10 cellular contexts compared by ENCODE assay signal in genomic region chr2:74576830-74577229, GRCh38. TPM values are rescaled to one million over a fixed set of nuclear protein-coding genes. Genes with fewer than 3 reads are reported as not detected.
DNase-seq lines count a peak whose midpoint lies in the region; ATAC-seq and TF ChIP-seq lines count a peak whose summit lies in the region.
"Had no signal": no experiment of that assay in that cellular context is flagged by ENCODE, and none has a peak within 500 bp of the region (broad histone marks: within the 10 kb centered on the region; RNA-seq: fewer than 3 reads in every experiment).

No MANE protein-coding gene starts in this region.

- CTCF ChIA-PET in WTC11 (lab: Charles Lee) = interaction anchor here (0.7 to 3.9 kb wide), 2 partner anchors 9 to 115 kb away, joined by 3 to 14 read pairs; no protein-coding TSS in a partner anchor

- H3K27ac ChIP-seq in BLaER1 (no peak overlapping the region), neutrophil (peak overlapping the region; percentile 83)

- H3K4me1 ChIP-seq in BLaER1 = peaks cover 32% of the 10 kb centered on the region
- H3K4me1 ChIP-seq in neutrophil (ENCODE audit: control insufficient read depth in 1 of 2, insufficient read depth in 1 of 2, low read depth in 1 of 2, low read length in 1 of 2) = peaks cover 61 to 63% of the 10 kb centered on the region in 2 experiments

- H3K9ac ChIP-seq in BLaER1 = no peak overlapping the region

- H3K36me3 Mint-ChIP-seq in dendritic cell treated with granulocyte-macrophage colony-stimulating factor and Interleukin-4, amounts not matched to agents 40 ng/mL and 50 ng/mL, for 4 days (ENCODE audit: low read depth) = no peaks in the 10 kb centered on the region
- no peaks in the 10 kb centered on the region for H3K36me3 Mint-ChIP-seq in WTC11

- no peak for TF ChIP-seq CTCF in NB4 (IDR thresholded peaks at IDR 0.05; ENCODE audit: low read depth, low read length)
- TF ChIP-seq CTCF in neutrophil (IDR thresholded peaks at IDR 0.05) = no peak
- no peak for TF ChIP-seq CTCF in WTC11 (IDR thresholded peaks at IDR 0.05)

- no peak for TF ChIP-seq POLR2A in NB4 (IDR thresholded peaks at IDR 0.05; ENCODE audit: extremely low read depth, insufficient read length)

- H3K4me3 Mint-ChIP-seq in dendritic cell treated with granulocyte-macrophage colony-stimulating factor and Interleukin-4, amounts not matched to agents 40 ng/mL and 50 ng/mL, for 4 days = peak overlapping the region; percentile 25
- H3K4me3 Mint-ChIP-seq in WTC11 = no peak overlapping the region
- H3K4me3 Mint-ChIP-seq: activated CD4-positive, alpha-beta T cell treated with anti-CD3 and anti-CD28 coated beads for 36 hours had no signal

- POLR2A ChIA-PET in WTC11 (lab: Charles Lee) = no interaction called here

- H4K20me1 ChIP-seq in BLaER1 = no peaks in the 10 kb centered on the region

- H3K9me3 ChIP-seq in BLaER1 = 0 out of 2 replicates have a peak, but pooled peaks cover 3% of the 10 kb centered on the region
- no peaks in the 10 kb centered on the region for H3K9me3 ChIP-seq in neutrophil

- peak overlapping the region; percentile 90 for H3K27ac Mint-ChIP-seq in dendritic cell treated with granulocyte-macrophage colony-stimulating factor and Interleukin-4, amounts not matched to agents 40 ng/mL and 50 ng/mL, for 4 days
- H3K27ac Mint-ChIP-seq in WTC11 = no peak overlapping the region

- no peak for ATAC-seq in GM19328 (IDR thresholded peaks at IDR 0.05; ENCODE audit: unreplicated experiment)
- no peak for ATAC-seq in GM21528 (IDR thresholded peaks at IDR 0.05; ENCODE audit: low FRiP score, unreplicated experiment)
- no peak for ATAC-seq in WTC11

- H3K4me3 ChIP-seq in BLaER1 = no peak overlapping the region
- H3K4me3 ChIP-seq in NB4 (ENCODE audit: low read depth, low read length) = no peak overlapping the region
- peak overlapping the region; percentile 25 to 33 for H3K4me3 ChIP-seq in neutrophil (ENCODE audit: low read depth in 1 of 2, low read length in 1 of 2)

- peak; percentile 93 for DNase-seq in NB4 (ENCODE audit: low read depth)
- no peak for DNase-seq in WTC11 (ENCODE audit: low spot score)
- no peak for DNase-seq in foreskin melanocyte

- H3K4me2 ChIP-seq in BLaER1 = peak overlapping the region; percentile 23; the same call in 1 of the 2 replicates

- peaks cover 57% of the 10 kb centered on the region for H3K4me1 Mint-ChIP-seq in dendritic cell treated with granulocyte-macrophage colony-stimulating factor and Interleukin-4, amounts not matched to agents 40 ng/mL and 50 ng/mL, for 4 days (ENCODE audit: low read depth)
- H3K4me1 Mint-ChIP-seq in WTC11 = peaks cover 10% of the 10 kb centered on the region

- H3K27me3 Mint-ChIP-seq in dendritic cell treated with granulocyte-macrophage colony-stimulating factor and Interleukin-4, amounts not matched to agents 40 ng/mL and 50 ng/mL, for 4 days = no peaks in the 10 kb centered on the region
- peaks cover 23% of the 10 kb centered on the region for H3K27me3 Mint-ChIP-seq in WTC11 (ENCODE audit: low read depth)

- H3K36me3 ChIP-seq in BLaER1 (no peaks in the 10 kb centered on the region), neutrophil (no peaks in the 10 kb centered on the region)

- H3K9me3 Mint-ChIP-seq in dendritic cell treated with granulocyte-macrophage colony-stimulating factor and Interleukin-4, amounts not matched to agents 40 ng/mL and 50 ng/mL, for 4 days = no peaks in the 10 kb centered on the region
- no peaks in the 10 kb centered on the region for H3K9me3 Mint-ChIP-seq in WTC11

- intact Hi-C loops in dendritic cell treated with granulocyte-macrophage colony-stimulating factor and Interleukin-4, amounts not matched to agents 40 ng/mL and 50 ng/mL, for 4 days (cut with micrococcal nuclease) = no loop called here

- H3K27me3 ChIP-seq in BLaER1 (no peaks in the 10 kb centered on the region), neutrophil (no peaks in the 10 kb centered on the region)

TF ChIP-seq in WTC11, 78 proteins besides CTCF, POLR2A, EP300 and RAD21:
- no peak for TF ChIP-seq IRF2 (CRISPR knock-in tag; IDR thresholded peaks at IDR 0.05; ENCODE audit: borderline replicate concordance, low read depth)

RNA-seq across cellular contexts. Expression of gene DOK1, which starts 22.3 kb away (rescaled TPM):
- 15.3 to 16.9 TPM (median 15.9 TPM) in 3 replicates for total RNA-seq in WTC11 (2021)

RNA-seq across cellular contexts. Expression of gene LOXL3, which starts 23.1 kb away (rescaled TPM):
- 21.1 to 27.2 TPM (median 23.9 TPM) in 3 replicates for total RNA-seq in WTC11 (2021)

RNA-seq across cellular contexts. Expression of gene HTRA2, which starts 47.1 kb away (rescaled TPM):
- 25.6 to 30.0 TPM (median 26.8 TPM) in 3 replicates for total RNA-seq in WTC11 (2021)

RNA-seq across cellular contexts. Expression of gene AUP1, which starts 47.3 kb away (rescaled TPM):
- 78.1 to 84.9 TPM (median 80.9 TPM) in 3 replicates for total RNA-seq in WTC11 (2021)

RNA-seq across cellular contexts. Expression of gene DQX1, which starts 50.8 kb away (rescaled TPM):
- total RNA-seq in WTC11 (2021) = 1.2 to 1.9 TPM (median 1.3 TPM) in 3 replicates
- total RNA-seq: dermis microvascular lymphatic vessel endothelial cell had no signal

Comparison
In these comparisons a context has a peak if more than half of its experiments do, and no peak if none do; other contexts are left out.
1. H3K4me3 ChIP-seq: peak in neutrophil (2 of 2); none in BLaER1 (single experiment) and NB4 (single experiment).